1 cellular context compared by ENCODE assay signal in genomic region chr17:50768348-50768761, GRCh38.
TF ChIP-seq lines count a peak whose summit lies in the region.

No MANE protein-coding gene starts in this region.

TF ChIP-seq in GM23338, 12 proteins besides CTCF, POLR2A, EP300 and RAD21 (continued from another document):
- TF ChIP-seq REST (IDR thresholded peaks at IDR 0.05; ENCODE audit: unreplicated experiment), result no peak
- TF ChIP-seq POLR2AphosphoS5 (IDR thresholded peaks at IDR 0.05; ENCODE audit: low read depth), result no peak
- no peak for TF ChIP-seq ZNF114 (CRISPR knock-in tag; IDR thresholded peaks at IDR 0.05)
- TF ChIP-seq ZNF331 (CRISPR knock-in tag; IDR thresholded peaks at IDR 0.05; ENCODE audit: low read depth), result no peak
- TF ChIP-seq EZH2 (IDR thresholded peaks at IDR 0.05; ENCODE audit: low read depth, unreplicated experiment), result no peak
- TF ChIP-seq NANOG (IDR thresholded peaks at IDR 0.05; ENCODE audit: borderline replicate concordance), result no peak
